22 cellular contexts compared by ENCODE assay signal in the genomic region with DNA sequence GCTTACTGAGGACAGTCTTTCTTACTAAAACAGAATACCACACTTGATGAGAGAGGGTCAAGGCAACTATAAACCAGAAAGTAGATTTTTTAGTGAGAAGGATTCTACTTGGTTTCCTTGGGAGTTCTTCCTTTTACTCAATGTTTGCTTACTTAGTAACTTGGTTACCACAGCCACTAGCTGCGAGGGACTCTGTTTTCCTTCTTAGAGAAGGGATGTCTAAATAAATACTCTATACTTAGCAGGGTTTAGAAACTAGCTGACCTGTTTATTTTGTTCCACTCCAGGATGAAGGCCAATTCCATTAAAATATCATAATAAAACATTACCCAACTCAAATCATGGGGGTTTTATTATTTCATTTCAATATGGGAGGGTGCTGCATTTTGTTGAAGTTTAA.
DNase-seq lines count a peak whose midpoint lies in the region; ATAC-seq and TF ChIP-seq lines count a peak whose summit lies in the region.
"Had no signal": no experiment of that assay in that cellular context is flagged by ENCODE, and none has a peak within 500 bp of the region (broad histone marks: within the 10 kb centered on the region; RNA-seq: fewer than 3 reads in every experiment).

No MANE protein-coding gene starts in this region.

- in situ Hi-C loops in astrocyte of the cerebellum (cut with HindIII; ENCODE audit: low sequenced_read_pairs), result no loop called here

- TF ChIP-seq CTCF in astrocyte of the cerebellum (IDR thresholded peaks at IDR 0.05; ENCODE audit: low read depth, low read length, missing control alignments), result no peak

- DNase-seq in NCI-H82 (lab: John Stamatoyannopoulos, UW), result peak; percentile 17
- no peak for DNase-seq in NCI-H82 treated with DMSO at 0.1 percent for 48 hours (lab: John Stamatoyannopoulos, UW; ENCODE audit: unreplicated experiment)
- DNase-seq in astrocyte of the cerebellum (ENCODE audit: low read depth), result peak; percentile 16
- peak; percentile 53 for DNase-seq in kidney glomerular epithelial cell (lab: John Stamatoyannopoulos, UW)
- peak; percentile 85 for DNase-seq in smooth muscle cell of the brain vasculature (ENCODE audit: low read depth, low spot score)
- DNase-seq in activated T-cell treated with anti-CD3 and anti-CD28 coated beads for 4 hours, result no peak
- no peak for DNase-seq in effector memory CD8-positive, alpha-beta T cell
- DNase-seq in UCSD-AML1 (lab: John Stamatoyannopoulos, UW; ENCODE audit: unreplicated experiment), result no peak
- DNase-seq: activated CD8-positive, alpha-beta memory T cell treated with anti-CD3 and anti-CD28 coated beads, Interleukin-2, amount 50 U/mL, for 4 hours; activated naive CD4-positive, alpha-beta T cell; CD4-positive, CD25-positive, alpha-beta regulatory T cell; effector CD8-positive, alpha-beta T cell; EL; foreskin melanocyte; GOT3; midbrain had no signal

- no peak overlapping the region for H3K4me3 ChIP-seq in astrocyte of the cerebellum (ENCODE audit: low read depth, low read length)
- H3K4me3 ChIP-seq: A549, breast epithelium, skin epidermis had no signal

- ATAC-seq in effector memory CD8-positive, alpha-beta T cell (replicated peaks), result no peak
- ATAC-seq: A549; stimulated activated effector memory CD8-positive, alpha-beta T cell treated with anti-CD3 and anti-CD28 coated beads, Interleukin-12 subunit alpha, Interleukin-12 subunit beta, amount 100 ng/mL, for 72 hours had no signal

- no peaks in the 10 kb centered on the region for H3K27me3 Mint-ChIP-seq in effector memory CD8-positive, alpha-beta T cell
- H3K27me3 Mint-ChIP-seq: CD4-positive, CD25-positive, alpha-beta regulatory T cell; type B pancreatic cell had no signal

- H3K4me1 Mint-ChIP-seq in effector memory CD8-positive, alpha-beta T cell (ENCODE audit: low read depth in 2 of 2), result no peaks in the 10 kb centered on the region
- H3K4me1 Mint-ChIP-seq: CD4-positive, CD25-positive, alpha-beta regulatory T cell; stimulated activated effector memory CD8-positive, alpha-beta T cell treated with anti-CD3 and anti-CD28 coated beads, Interleukin-12 subunit alpha, Interleukin-12 subunit beta, amount 100 ng/mL, for 72 hours had no signal

- H3K9me3 Mint-ChIP-seq in effector memory CD8-positive, alpha-beta T cell, result peaks cover 9 to 11% of the 10 kb centered on the region in 2 donors
- H3K9me3 Mint-ChIP-seq: stimulated activated effector memory CD8-positive, alpha-beta T cell treated with anti-CD3 and anti-CD28 coated beads, Interleukin-12 subunit alpha, Interleukin-12 subunit beta, amount 100 ng/mL, for 72 hours; T-helper 2 cell treated with Interferon-gamma antibody and Interleukin-4, amounts not matched to agents 5 μg/mL and 100 μg/mL, for 36 hours; type B pancreatic cell had no signal

- no peaks in the 10 kb centered on the region for H3K36me3 Mint-ChIP-seq in effector memory CD8-positive, alpha-beta T cell (ENCODE audit: insufficient read depth)
- H3K36me3 Mint-ChIP-seq: CD4-positive, CD25-positive, alpha-beta regulatory T cell; stimulated activated effector memory CD8-positive, alpha-beta T cell treated with anti-CD3 and anti-CD28 coated beads, Interleukin-12 subunit alpha, Interleukin-12 subunit beta, amount 100 ng/mL, for 72 hours; type B pancreatic cell had no signal

- no peak overlapping the region for H3K4me3 Mint-ChIP-seq in effector memory CD8-positive, alpha-beta T cell
- H3K4me3 Mint-ChIP-seq: CD4-positive, CD25-positive, alpha-beta regulatory T cell; stimulated activated effector memory CD8-positive, alpha-beta T cell treated with anti-CD3 and anti-CD28 coated beads, Interleukin-12 subunit alpha, Interleukin-12 subunit beta, amount 100 ng/mL, for 72 hours; T-helper 2 cell treated with Interferon-gamma antibody and Interleukin-4, amounts not matched to agents 5 μg/mL and 100 μg/mL, for 36 hours; type B pancreatic cell had no signal

- no peak overlapping the region for H3K27ac Mint-ChIP-seq in effector memory CD8-positive, alpha-beta T cell
- H3K27ac Mint-ChIP-seq: CD4-positive, CD25-positive, alpha-beta regulatory T cell; stimulated activated effector memory CD8-positive, alpha-beta T cell treated with anti-CD3 and anti-CD28 coated beads, Interleukin-12 subunit alpha, Interleukin-12 subunit beta, amount 100 ng/mL, for 72 hours; T-helper 2 cell treated with Interferon-gamma antibody and Interleukin-4, amounts not matched to agents 5 μg/mL and 100 μg/mL, for 36 hours; type B pancreatic cell had no signal

Comparison
In these comparisons a context has a peak if more than half of its experiments do, and no peak if none do; other contexts are left out.
1. DNase-seq: peak in NCI-H82 (single experiment), astrocyte of the cerebellum (single experiment), kidney glomerular epithelial cell (single experiment) and smooth muscle cell of the brain vasculature (single experiment); none in NCI-H82 treated with DMSO at 0.1 percent for 48 hours (single experiment), activated T-cell treated with anti-CD3 and anti-CD28 coated beads for 4 hours (single experiment), effector memory CD8-positive, alpha-beta T cell (0 of 3) and UCSD-AML1 (single experiment).